ENCODE assay signal across 17 cellular contexts in the genomic region with DNA sequence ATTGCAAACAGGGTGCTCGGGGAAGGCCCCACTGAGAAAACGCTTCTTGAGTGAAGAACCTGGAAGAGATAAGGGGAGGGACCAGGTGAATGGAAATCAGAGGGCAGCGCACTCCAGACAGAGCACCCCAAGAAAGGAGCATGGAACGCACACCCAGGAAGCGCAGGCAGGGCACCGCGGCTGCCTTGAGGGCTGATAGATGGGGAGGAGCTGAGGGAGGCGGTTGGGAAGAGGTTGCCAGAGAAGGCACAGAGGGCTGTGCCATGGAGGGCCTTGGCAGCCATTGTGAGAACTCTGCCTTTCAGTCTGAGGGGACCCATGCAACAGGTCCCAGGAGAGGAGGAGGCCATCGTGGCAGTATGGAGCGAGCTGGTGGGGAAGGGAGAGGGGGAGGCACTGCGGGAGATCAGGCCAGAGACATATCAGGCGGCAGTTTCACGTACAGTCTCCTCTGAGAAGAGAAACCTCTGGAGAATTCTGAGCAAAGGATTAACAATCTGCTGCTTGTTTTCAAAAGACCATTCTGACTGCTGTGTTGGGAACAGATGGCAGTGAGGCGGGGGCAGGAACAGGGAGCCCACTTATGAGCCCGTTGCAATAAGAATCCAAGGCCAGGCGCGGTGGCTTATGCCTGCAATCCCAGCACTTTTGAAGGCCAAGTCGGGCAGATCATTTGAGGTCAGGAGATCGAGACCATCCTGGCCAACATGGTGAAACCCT.
"Had no signal": no experiment of that assay in that cellular context is flagged by ENCODE, and none has a peak within 500 bp of the region (broad histone marks: within the 10 kb centered on the region; RNA-seq: fewer than 3 reads in every experiment).

No MANE protein-coding gene starts in this region.

- H3K27ac ChIP-seq: breast epithelium, esophagus squamous epithelium, heart right ventricle, left lung had no signal

- H3K27me3 Mint-ChIP-seq: stimulated activated naive CD8-positive, alpha-beta T cell treated with anti-CD3 and anti-CD28 coated beads, Interleukin-15, Interleukin-2, amounts not matched to agents 100 ng/mL and 50 ng/mL, for 24 hours had no signal

- H3K4me3 Mint-ChIP-seq: activated naive CD8-positive, alpha-beta T cell; activated T-cell treated with anti-CD3 and anti-CD28 coated beads, Interleukin-2, amount 50 U/mL, for 4 hours; memory B cell; natural killer cell treated with Interleukin-12 subunit alpha and Interleukin-12 subunit beta and Interleukin-15 and Interleukin-18, amount 100 ng/mL, for 72 hours; stimulated activated naive CD8-positive, alpha-beta T cell treated with anti-CD3 and anti-CD28 coated beads, Interleukin-15, Interleukin-2, amounts not matched to agents 100 ng/mL and 50 ng/mL, for 24 hours; T-helper 2 cell treated with Interferon-gamma antibody and Interleukin-4, amounts not matched to agents 5 μg/mL and 100 μg/mL, for 36 hours had no signal

- DNase-seq: activated CD4-positive, alpha-beta T cell treated with anti-CD3 and anti-CD28 coated beads, Interleukin-2, amount 50 U/mL, for 48 hours; activated CD4-positive, CD25-positive, alpha-beta regulatory T cell treated with anti-CD3 and anti-CD28 coated beads, Interleukin-2, amount 50 U/mL, for 72 hours; activated effector memory CD4-positive, alpha-beta T cell treated with anti-CD3 and anti-CD28 coated beads, Interleukin-2, amount 50 U/mL, for 16 hours; activated T-cell treated with anti-CD3 and anti-CD28 coated beads, Interleukin-2, amount 50 U/mL, for 4 hours; aorta; esophagus squamous epithelium; foreskin melanocyte; heart right ventricle; islet precursor cell; left lung; stimulated activated CD4-positive, alpha-beta T cell treated with anti-CD3 and anti-CD28 coated beads, Interleukin-4, amount 100 ng/mL, for 1 hour had no signal

- H3K4me1 ChIP-seq: breast epithelium, esophagus squamous epithelium, heart right ventricle, left lung had no signal

- ATAC-seq: activated T-cell treated with anti-CD3 and anti-CD28 coated beads, Interleukin-2, amount 50 U/mL, for 4 hours; heart right ventricle; left lung; natural killer cell treated with Interleukin-12 subunit alpha and Interleukin-12 subunit beta and Interleukin-15 and Interleukin-18, amount 100 ng/mL, for 72 hours had no signal

- H3K4me1 Mint-ChIP-seq: memory B cell had no signal

- H3K27me3 ChIP-seq: esophagus squamous epithelium, left lung had no signal

- H3K36me3 Mint-ChIP-seq: activated naive CD8-positive, alpha-beta T cell; memory B cell; natural killer cell treated with Interleukin-12 subunit alpha and Interleukin-12 subunit beta and Interleukin-15 and Interleukin-18, amount 100 ng/mL, for 72 hours had no signal

- H3K27ac Mint-ChIP-seq: activated naive CD8-positive, alpha-beta T cell; memory B cell; natural killer cell treated with Interleukin-12 subunit alpha and Interleukin-12 subunit beta and Interleukin-15 and Interleukin-18, amount 100 ng/mL, for 72 hours; stimulated activated naive CD8-positive, alpha-beta T cell treated with anti-CD3 and anti-CD28 coated beads, Interleukin-15, Interleukin-2, amounts not matched to agents 100 ng/mL and 50 ng/mL, for 24 hours; T-helper 2 cell treated with Interferon-gamma antibody and Interleukin-4, amounts not matched to agents 5 μg/mL and 100 μg/mL, for 36 hours had no signal

- H3K9me3 Mint-ChIP-seq: activated T-cell treated with anti-CD3 and anti-CD28 coated beads, Interleukin-2, amount 50 U/mL, for 4 hours; memory B cell; natural killer cell treated with Interleukin-12 subunit alpha and Interleukin-12 subunit beta and Interleukin-15 and Interleukin-18, amount 100 ng/mL, for 72 hours; stimulated activated naive CD8-positive, alpha-beta T cell treated with anti-CD3 and anti-CD28 coated beads, Interleukin-15, Interleukin-2, amounts not matched to agents 100 ng/mL and 50 ng/mL, for 24 hours; T-helper 2 cell treated with Interferon-gamma antibody and Interleukin-4, amounts not matched to agents 5 μg/mL and 100 μg/mL, for 36 hours had no signal
